Comparison of ENCODE assay signal across 13 cellular contexts in the genomic region with DNA sequence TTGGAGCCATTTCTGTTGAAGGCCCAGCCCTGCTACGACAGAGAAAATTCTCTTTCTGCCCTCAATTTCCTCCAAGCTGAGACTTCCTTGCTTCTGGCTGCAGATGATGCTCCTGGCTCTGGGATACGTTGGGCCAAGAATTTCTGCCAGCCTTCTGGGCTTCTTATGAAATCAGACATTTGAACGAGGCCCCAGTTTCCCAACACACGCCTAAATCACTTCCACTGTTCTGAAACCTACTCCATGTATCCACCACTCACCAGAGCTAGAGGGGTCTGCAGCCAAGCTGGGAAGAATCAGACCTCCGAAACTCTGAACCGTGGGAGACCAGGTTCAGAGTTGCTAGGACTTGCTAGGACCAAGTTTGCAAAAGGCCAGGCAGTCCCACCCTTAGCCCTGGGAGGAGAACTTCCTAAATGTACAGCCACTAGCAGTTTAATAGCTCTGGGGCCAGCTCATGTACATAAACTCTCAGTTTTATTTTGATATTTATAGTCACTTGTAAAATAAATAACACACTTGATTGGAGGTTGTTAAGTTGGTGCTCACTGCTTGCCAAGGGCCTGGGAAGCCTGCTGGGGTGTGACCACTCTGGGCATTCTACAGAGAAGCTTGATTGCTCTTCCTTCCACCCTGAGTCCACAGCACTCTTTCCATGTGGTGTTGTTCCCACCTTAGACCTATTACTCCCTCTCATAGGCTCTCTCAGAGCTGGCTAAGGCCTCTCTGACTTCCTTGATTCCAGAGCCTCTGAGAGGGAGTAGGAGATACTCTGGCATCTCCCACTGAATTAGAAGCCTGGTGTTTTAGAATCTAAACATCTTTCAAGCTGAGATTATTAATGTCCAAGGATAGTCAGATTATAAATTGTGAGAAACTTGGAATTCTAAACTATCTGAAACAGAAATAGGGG.
"Had no signal": no experiment of that assay in that cellular context is flagged by ENCODE, and none has a peak within 500 bp of the region (broad histone marks: within the 10 kb centered on the region; RNA-seq: fewer than 3 reads in every experiment).

No MANE protein-coding gene starts in this region.

- H3K9me3 ChIP-seq: thoracic aorta had no signal

- H3K4me1 Mint-ChIP-seq: stimulated activated effector memory CD8-positive, alpha-beta T cell treated with anti-CD3 and anti-CD28 coated beads, Interleukin-12 subunit alpha, Interleukin-12 subunit beta, amount 100 ng/mL, for 72 hours; T-cell had no signal

- H3K36me3 Mint-ChIP-seq: stimulated activated effector memory CD8-positive, alpha-beta T cell treated with anti-CD3 and anti-CD28 coated beads, Interleukin-12 subunit alpha, Interleukin-12 subunit beta, amount 100 ng/mL, for 72 hours; T-cell had no signal

- H3K27ac Mint-ChIP-seq: dendritic cell treated with granulocyte-macrophage colony-stimulating factor and Interleukin-4, amounts not matched to agents 40 ng/mL and 50 ng/mL, for 4 days; effector memory CD8-positive, alpha-beta T cell; stimulated activated effector memory CD8-positive, alpha-beta T cell treated with anti-CD3 and anti-CD28 coated beads, Interleukin-12 subunit alpha, Interleukin-12 subunit beta, amount 100 ng/mL, for 72 hours; T-cell had no signal

- DNase-seq: activated naive CD4-positive, alpha-beta T cell treated with Interleukin-2 at 50 U/mL for 16 hours; activated T-cell treated with anti-CD3 and anti-CD28 coated beads for 4 hours; anterior cingulate cortex; effector memory CD8-positive, alpha-beta T cell; mesenchymal stem cell; stimulated activated CD4-positive, alpha-beta T cell treated with anti-CD3 and anti-CD28 coated beads, Interleukin-12 subunit alpha, Interleukin-12 subunit beta, amount 100 ng/mL, for 4 hours; stimulated activated CD4-positive, alpha-beta T cell treated with anti-CD3 and anti-CD28 coated beads, Interleukin-2, amount 100 ng/mL, for 24 hours; T-cell; T-helper 9 cell had no signal

- H3K36me3 ChIP-seq: thoracic aorta had no signal

- H3K4me3 Mint-ChIP-seq: dendritic cell treated with granulocyte-macrophage colony-stimulating factor and Interleukin-4, amounts not matched to agents 40 ng/mL and 50 ng/mL, for 4 days; effector memory CD8-positive, alpha-beta T cell; stimulated activated effector memory CD8-positive, alpha-beta T cell treated with anti-CD3 and anti-CD28 coated beads, Interleukin-12 subunit alpha, Interleukin-12 subunit beta, amount 100 ng/mL, for 72 hours; T-cell had no signal

- H3K9me3 Mint-ChIP-seq: dendritic cell treated with granulocyte-macrophage colony-stimulating factor and Interleukin-4, amounts not matched to agents 40 ng/mL and 50 ng/mL, for 4 days; effector memory CD8-positive, alpha-beta T cell; stimulated activated effector memory CD8-positive, alpha-beta T cell treated with anti-CD3 and anti-CD28 coated beads, Interleukin-12 subunit alpha, Interleukin-12 subunit beta, amount 100 ng/mL, for 72 hours; T-cell had no signal

- H3K4me3 ChIP-seq: thoracic aorta had no signal

- H3K27ac ChIP-seq: epithelial cell of prostate, thoracic aorta had no signal
